ENCODE assay signal across 22 cellular contexts in the genomic region with DNA sequence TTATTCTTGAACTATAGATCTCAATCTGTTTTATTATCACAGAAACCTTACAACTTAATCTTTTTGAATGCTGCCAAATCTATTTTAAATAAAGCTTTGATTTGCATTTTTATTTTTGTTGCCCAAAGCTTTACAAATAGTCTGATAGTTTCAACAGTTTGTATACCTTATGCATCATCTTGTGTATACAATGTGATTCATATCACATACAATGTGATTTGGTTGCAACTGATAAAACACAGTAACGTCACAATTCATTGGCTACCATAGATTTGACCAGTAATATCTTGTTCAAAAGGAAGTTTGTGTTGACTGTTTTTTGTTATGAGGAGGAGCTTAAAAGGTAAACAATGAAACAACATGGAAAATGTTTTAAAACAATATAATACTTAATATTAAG.
"Had no signal": no experiment of that assay in that cellular context is flagged by ENCODE, and none has a peak within 500 bp of the region (broad histone marks: within the 10 kb centered on the region; RNA-seq: fewer than 3 reads in every experiment).

No MANE protein-coding gene starts in this region.

- H3K4me3 ChIP-seq: coronary artery, esophagus squamous epithelium, lung, ovary, right atrium auricular region, sigmoid colon, spleen, thoracic aorta, transverse colon, upper lobe of right lung, uterus had no signal

- H3K27ac ChIP-seq: coronary artery, esophagus squamous epithelium, ovary, right atrium auricular region, sigmoid colon, spleen, thoracic aorta, transverse colon, upper lobe of right lung, uterus had no signal

- FAIRE-seq: endothelial cell of umbilical vein had no signal

- ATAC-seq: left lobe of liver; natural killer cell; stimulated activated naive B cell treated with anti-CD40 and anti-IgM and Interleukin-4, amounts not matched to agents 10 μg/mL and 1 μg/mL and 100 μg/mL, for 72 hours; upper lobe of right lung had no signal

- H3K27me3 ChIP-seq: esophagus squamous epithelium, ovary, right atrium auricular region, sigmoid colon, spleen, transverse colon, upper lobe of right lung, uterus had no signal

- DNase-seq: dermis blood vessel endothelial cell; effector memory CD4-positive, alpha-beta T cell; erythroblast; esophagus squamous epithelium; foreskin melanocyte; head of caudate nucleus; kidney; natural killer cell; occipital lobe; ovary; sigmoid colon; spleen; stimulated activated naive B cell treated with anti-CD40 and anti-IgM and Interleukin-4, amounts not matched to agents 10 μg/mL and 1 μg/mL and 100 μg/mL, for 72 hours; transverse colon; upper lobe of right lung; uterus had no signal

- H3K36me3 ChIP-seq: esophagus squamous epithelium, ovary, right atrium auricular region, sigmoid colon, spleen, thoracic aorta, transverse colon, upper lobe of right lung, uterus had no signal

- H3K9me3 ChIP-seq: esophagus squamous epithelium, ovary, right atrium auricular region, sigmoid colon, spleen, thoracic aorta, transverse colon, upper lobe of right lung, uterus had no signal

- H3K4me1 ChIP-seq: esophagus squamous epithelium, right atrium auricular region, sigmoid colon, spleen, transverse colon, upper lobe of right lung, uterus had no signal
